Comparison of ENCODE assay signal across 27 cellular contexts in genomic region chr7:54690892-54691291, GRCh38.
"Had no signal": no experiment of that assay in that cellular context is flagged by ENCODE, and none has a peak within 500 bp of the region (broad histone marks: within the 10 kb centered on the region; RNA-seq: fewer than 3 reads in every experiment).

No MANE protein-coding gene starts in this region.

- H3K36me3 Mint-ChIP-seq: natural killer cell treated with Interleukin-12 subunit alpha and Interleukin-12 subunit beta and Interleukin-15 and Interleukin-18, amount 100 ng/mL, for 72 hours; stimulated activated effector memory CD8-positive, alpha-beta T cell treated with anti-CD3 and anti-CD28 coated beads, Interleukin-12 subunit alpha, Interleukin-12 subunit beta, amount 100 ng/mL, for 72 hours; stimulated activated naive B cell treated with anti-CD40 and anti-IgM and Interleukin-4, amounts not matched to agents 10 μg/mL and 1 μg/mL and 100 μg/mL, for 72 hours had no signal

- H3K27ac ChIP-seq: ovary, parathyroid adenoma, psoas muscle, right lobe of liver, sigmoid colon, stomach, thoracic aorta, thyroid gland, tibial nerve, upper lobe of left lung, vagina had no signal

- H2AFZ ChIP-seq: parathyroid adenoma had no signal

- H3K27me3 ChIP-seq: ovary, right lobe of liver, sigmoid colon, stomach, thyroid gland, tibial nerve, upper lobe of left lung, vagina had no signal

- H3K9me3 ChIP-seq: ovary, psoas muscle, right lobe of liver, sigmoid colon, stomach, thoracic aorta, thyroid gland, tibial nerve, upper lobe of left lung, vagina had no signal

- H3K79me2 ChIP-seq: parathyroid adenoma had no signal

- H3K4me1 Mint-ChIP-seq: nephron progenitor cell; stimulated activated effector memory CD8-positive, alpha-beta T cell treated with anti-CD3 and anti-CD28 coated beads, Interleukin-12 subunit alpha, Interleukin-12 subunit beta, amount 100 ng/mL, for 72 hours; stimulated activated naive B cell treated with anti-CD40 and anti-IgM and Interleukin-4, amounts not matched to agents 10 μg/mL and 1 μg/mL and 100 μg/mL, for 72 hours had no signal

- H3K4me3 ChIP-seq: ovary, psoas muscle, right lobe of liver, sigmoid colon, stomach, thoracic aorta, thyroid gland, tibial nerve, upper lobe of left lung, vagina had no signal

- H3K9me3 Mint-ChIP-seq: natural killer cell treated with Interleukin-12 subunit alpha and Interleukin-12 subunit beta and Interleukin-15 and Interleukin-18, amount 100 ng/mL, for 72 hours; nephron progenitor cell; neural crest cell; stimulated activated effector memory CD8-positive, alpha-beta T cell treated with anti-CD3 and anti-CD28 coated beads, Interleukin-12 subunit alpha, Interleukin-12 subunit beta, amount 100 ng/mL, for 72 hours; stimulated activated naive B cell treated with anti-CD40 and anti-IgM and Interleukin-4, amounts not matched to agents 10 μg/mL and 1 μg/mL and 100 μg/mL, for 72 hours; stimulated activated naive CD8-positive, alpha-beta T cell treated with anti-CD3 and anti-CD28 coated beads, Interleukin-15, Interleukin-2, amounts not matched to agents 100 ng/mL and 50 ng/mL, for 24 hours had no signal

- H3K27me3 Mint-ChIP-seq: natural killer cell treated with Interleukin-12 subunit alpha and Interleukin-12 subunit beta and Interleukin-15 and Interleukin-18, amount 100 ng/mL, for 72 hours; progenitor cell of endocrine pancreas; stimulated activated naive B cell treated with anti-CD40 and anti-IgM and Interleukin-4, amounts not matched to agents 10 μg/mL and 1 μg/mL and 100 μg/mL, for 72 hours; stimulated activated naive CD8-positive, alpha-beta T cell treated with anti-CD3 and anti-CD28 coated beads, Interleukin-15, Interleukin-2, amounts not matched to agents 100 ng/mL and 50 ng/mL, for 24 hours had no signal

- H3K4me3 Mint-ChIP-seq: natural killer cell treated with Interleukin-12 subunit alpha and Interleukin-12 subunit beta and Interleukin-15 and Interleukin-18, amount 100 ng/mL, for 72 hours; nephron progenitor cell; neural crest cell; stimulated activated effector memory CD8-positive, alpha-beta T cell treated with anti-CD3 and anti-CD28 coated beads, Interleukin-12 subunit alpha, Interleukin-12 subunit beta, amount 100 ng/mL, for 72 hours; stimulated activated naive B cell treated with anti-CD40 and anti-IgM and Interleukin-4, amounts not matched to agents 10 μg/mL and 1 μg/mL and 100 μg/mL, for 72 hours; stimulated activated naive CD8-positive, alpha-beta T cell treated with anti-CD3 and anti-CD28 coated beads, Interleukin-15, Interleukin-2, amounts not matched to agents 100 ng/mL and 50 ng/mL, for 24 hours had no signal

- DNase-seq: nephron progenitor cell; occipital lobe; ovary; psoas muscle; right lobe of liver; sigmoid colon; small intestine; stimulated activated CD4-positive, alpha-beta T cell treated with anti-CD3 and anti-CD28 coated beads, Interleukin-15, amount 100 ng/mL, for 24 hours; stimulated activated CD4-positive, alpha-beta T cell treated with anti-CD3 and anti-CD28 coated beads, Interleukin-2, amount 100 ng/mL, for 24 hours; stimulated activated CD4-positive, alpha-beta T cell treated with anti-CD3 and anti-CD28 coated beads, Interleukin-2, amount 100 ng/mL, for 48 hours; stimulated activated CD4-positive, alpha-beta T cell treated with anti-CD3 and anti-CD28 coated beads, Interleukin-4, amount 100 ng/mL, for 24 hours; stimulated activated naive B cell treated with anti-CD40 and anti-IgM and Interleukin-4, amounts not matched to agents 10 μg/mL and 1 μg/mL and 100 μg/mL, for 72 hours; stimulated activated naive CD4-positive, alpha-beta T cell treated with Interleukin-2 at 50 U/mL for 16 hours; stomach; thyroid gland; trophoblast cell had no signal

- H3K27ac Mint-ChIP-seq: natural killer cell treated with Interleukin-12 subunit alpha and Interleukin-12 subunit beta and Interleukin-15 and Interleukin-18, amount 100 ng/mL, for 72 hours; nephron progenitor cell; progenitor cell of endocrine pancreas; stimulated activated effector memory CD8-positive, alpha-beta T cell treated with anti-CD3 and anti-CD28 coated beads, Interleukin-12 subunit alpha, Interleukin-12 subunit beta, amount 100 ng/mL, for 72 hours; stimulated activated naive B cell treated with anti-CD40 and anti-IgM and Interleukin-4, amounts not matched to agents 10 μg/mL and 1 μg/mL and 100 μg/mL, for 72 hours; stimulated activated naive CD8-positive, alpha-beta T cell treated with anti-CD3 and anti-CD28 coated beads, Interleukin-15, Interleukin-2, amounts not matched to agents 100 ng/mL and 50 ng/mL, for 24 hours had no signal

- H3K36me3 ChIP-seq: ovary, right lobe of liver, sigmoid colon, stomach, thoracic aorta, thyroid gland, tibial nerve, upper lobe of left lung, vagina had no signal

- H3K4me1 ChIP-seq: parathyroid adenoma, psoas muscle, right lobe of liver, sigmoid colon, stomach, thyroid gland, tibial nerve, upper lobe of left lung, vagina had no signal

- ATAC-seq: natural killer cell treated with Interleukin-12 subunit alpha and Interleukin-12 subunit beta and Interleukin-15 and Interleukin-18, amount 100 ng/mL, for 72 hours; psoas muscle; right cardiac atrium; right lobe of liver; stimulated activated effector memory CD8-positive, alpha-beta T cell treated with anti-CD3 and anti-CD28 coated beads, Interleukin-12 subunit alpha, Interleukin-12 subunit beta, amount 100 ng/mL, for 72 hours; stimulated activated naive B cell treated with anti-CD40 and anti-IgM and Interleukin-4, amounts not matched to agents 10 μg/mL and 1 μg/mL and 100 μg/mL, for 72 hours had no signal
